In genomic region chr16:85584989-85585388, GRCh38 we compare ENCODE assay signal across 16 cellular contexts. TPM values are rescaled to one million over a fixed set of nuclear protein-coding genes. Genes with fewer than 3 reads are reported as not detected.
DNase-seq lines count a peak whose midpoint lies in the region; ATAC-seq and TF ChIP-seq lines count a peak whose summit lies in the region.
"Had no signal": no experiment of that assay in that cellular context is flagged by ENCODE, and none has a peak within 500 bp of the region (broad histone marks: within the 10 kb centered on the region; RNA-seq: fewer than 3 reads in every experiment).

No MANE protein-coding gene starts in this region.

- H2AK9ac ChIP-seq in IMR-90 (replicated peaks; ENCODE audit: low read depth, low read length, poor library complexity): no peak overlapping the region

- TF ChIP-seq CTCF in IMR-90 (conservative IDR thresholded peaks at IDR 0.05; ENCODE audit: low read depth, low read length) (no peak), glutamatergic neuron (IDR thresholded peaks at IDR 0.05; ENCODE audit: partially characterized antibody, unreplicated experiment) (no peak)

- H4K20me1 ChIP-seq in IMR-90 (ENCODE audit: insufficient read depth, low read length): peaks cover 49% of the 10 kb centered on the region

- CTCF ChIA-PET in IMR-90 (lab: Yijun Ruan, JAX): no interaction called here

- H3K23ac ChIP-seq in IMR-90 (ENCODE audit: low read depth, low read length): no peak overlapping the region
- H3K23ac ChIP-seq in neuronal stem cell (ENCODE audit: low read depth, low read length, poor library complexity): peak overlapping the region; percentile 16

- H2AFZ ChIP-seq in IMR-90 (replicated peaks; ENCODE audit: low read length, poor library complexity) (no peak overlapping the region), neuronal stem cell (ENCODE audit: low read length) (no peak overlapping the region)

- H3K27ac ChIP-seq in IMR-90 (ENCODE audit: insufficient read depth, low read length): no peak overlapping the region
- H3K27ac ChIP-seq in neuronal stem cell (replicated peaks; ENCODE audit: low read length): no peak overlapping the region
- H3K27ac ChIP-seq: 22Rv1 had no signal

- no peak overlapping the region for H2BK120ac ChIP-seq in IMR-90 (ENCODE audit: low read depth, low read length)
- no peak overlapping the region for H2BK120ac ChIP-seq in neuronal stem cell (ENCODE audit: low read depth, low read length)

- ATAC-seq in IMR-90 (ENCODE audit: low read depth) (no peak), GM18519 (IDR thresholded peaks at IDR 0.05; ENCODE audit: low FRiP score, unreplicated experiment) (no peak)
- ATAC-seq: Panc1 had no signal

- dilution Hi-C loops in IMR-90 (cut with HindIII; ENCODE audit: low sequenced_read_pairs, unreplicated experiment): no loop called here

- peaks cover 69% of the 10 kb centered on the region for H3K4me1 Mint-ChIP-seq in glutamatergic neuron (ENCODE audit: low read depth, unreplicated experiment)

- H3K27me3 ChIP-seq in IMR-90 (ENCODE audit: control insufficient read depth, insufficient read depth, low read length) (no peaks in the 10 kb centered on the region), neuronal stem cell (ENCODE audit: control insufficient read depth in 3 of 3, insufficient read depth in 3 of 3, low read depth in 1 of 3, low read length in 3 of 3) (peaks cover 0 to 29% (median 0%) of the 10 kb centered on the region in 3 experiments)

- POLR2A ChIA-PET in IMR-90 (lab: Charles Lee; ENCODE audit: unreplicated experiment): no interaction called here

- H3K4me2 ChIP-seq in IMR-90 (ENCODE audit: low read depth, low read length) (no peak overlapping the region), neuronal stem cell (ENCODE audit: insufficient read depth, low read length, poor library complexity, severe bottlenecking) (no peak overlapping the region)

- H2BK12ac ChIP-seq in neuronal stem cell (ENCODE audit: low read length): no peak overlapping the region

- no peak overlapping the region for H3K4ac ChIP-seq in IMR-90 (ENCODE audit: low read depth, low read length)
- no peak overlapping the region for H3K4ac ChIP-seq in neuronal stem cell (ENCODE audit: low read length)

- H3K56ac ChIP-seq in IMR-90 (ENCODE audit: extremely low read depth, insufficient read depth, low read length): no peak overlapping the region

- H2BK15ac ChIP-seq in IMR-90 (ENCODE audit: low read depth, low read length): no peak overlapping the region
- H2BK15ac ChIP-seq in neuronal stem cell (ENCODE audit: low read length): no peak overlapping the region

- no peak overlapping the region for H2BK20ac ChIP-seq in IMR-90 (ENCODE audit: low read depth, low read length)

- peaks cover 33% of the 10 kb centered on the region for H3K9me3 Mint-ChIP-seq in glutamatergic neuron (ENCODE audit: unreplicated experiment)
- H3K9me3 Mint-ChIP-seq: IgD-negative memory B cell had no signal

- H3K9me3 ChIP-seq in IMR-90 (ENCODE audit: control insufficient read depth, insufficient read depth, low read length): no peaks in the 10 kb centered on the region
- peaks cover 2 to 4% of the 10 kb centered on the region in 2 donors for H3K9me3 ChIP-seq in neuronal stem cell (replicated peaks in 1 of 2; ENCODE audit: control insufficient read depth in 2 of 2, insufficient read depth in 1 of 2, low read depth in 1 of 2, low read length in 2 of 2)

- H3K4me3 Mint-ChIP-seq in glutamatergic neuron (ENCODE audit: unreplicated experiment): peak overlapping the region; percentile 83

- peaks cover 31% of the 10 kb centered on the region for H3K27me3 Mint-ChIP-seq in glutamatergic neuron (ENCODE audit: unreplicated experiment)
- H3K27me3 Mint-ChIP-seq: IgD-negative memory B cell had no signal

- TF ChIP-seq POLR2A in IMR-90 (IDR thresholded peaks at IDR 0.05; ENCODE audit: low read depth, low read length): no peak

- peak in 2 of 3 experiments; percentile 29 to 71 for DNase-seq in NCI-H1417 (lab: John Stamatoyannopoulos, UW)
- no peak for DNase-seq in NCI-H1417 treated with DMSO at 0.1 percent for 48 hours (lab: John Stamatoyannopoulos, UW)
- no peak for DNase-seq in IMR-90
- no peak for DNase-seq in glutamatergic neuron
- no peak for DNase-seq in neuronal stem cell (ENCODE audit: low spot score)
- no peak for DNase-seq in kidney glomerular epithelial cell (lab: John Stamatoyannopoulos, UW)
- DNase-seq in DMS53 (lab: John Stamatoyannopoulos, UW): no peak
- DNase-seq: H9, NCI-H1105, NCI-H1930, NCI-H510A treated with DMSO at 0.1 percent for 48 hours, SW 1271 had no signal

- intact Hi-C loops in IMR-90 (cut with micrococcal nuclease): no loop called here

- H3K9ac ChIP-seq in IMR-90 (ENCODE audit: low read depth, low read length): no peak overlapping the region
- no peak overlapping the region for H3K9ac ChIP-seq in neuronal stem cell (ENCODE audit: low read depth, low read length, poor library complexity)

- H3K36me3 ChIP-seq in IMR-90 (ENCODE audit: control insufficient read depth, insufficient read depth, low read length) (no peaks in the 10 kb centered on the region), neuronal stem cell (replicated peaks in 1 of 2; ENCODE audit: control insufficient read depth in 2 of 2, insufficient read depth in 2 of 2, low read length in 2 of 2) (no peaks in the 10 kb centered on the region)

- H2AK5ac ChIP-seq in IMR-90 (ENCODE audit: low read depth, low read length) (peak overlapping the region; percentile 66), neuronal stem cell (ENCODE audit: low read depth, low read length) (peak overlapping the region; percentile 12)

- TF ChIP-seq RAD21 in IMR-90 (IDR thresholded peaks at IDR 0.05; ENCODE audit: low read length): no peak

- H3K4me3 ChIP-seq in IMR-90 (ENCODE audit: insufficient read depth, low read depth, low read length) (no peak overlapping the region), neuronal stem cell (ENCODE audit: low read length in 2 of 2) (no peak overlapping the region)

- H4K5ac ChIP-seq in IMR-90 (ENCODE audit: low read depth, low read length): no peak overlapping the region

- H3K4me1 ChIP-seq in IMR-90 (ENCODE audit: control insufficient read depth, insufficient read depth, low read length) (peaks cover 41% of the 10 kb centered on the region), neuronal stem cell (ENCODE audit: control insufficient read depth in 2 of 2, insufficient read depth in 1 of 2, low read depth in 1 of 2, low read length in 2 of 2) (peaks cover 45 to 86% of the 10 kb centered on the region in 2 donors)

- H2BK5ac ChIP-seq in IMR-90 (ENCODE audit: low read depth, low read length, poor library complexity, severe bottlenecking) (no peak overlapping the region), neuronal stem cell (ENCODE audit: low read length) (no peak overlapping the region)

- H4K8ac ChIP-seq in IMR-90 (ENCODE audit: low read depth in 2 of 2, low read length in 2 of 2) (no peak overlapping the region), neuronal stem cell (ENCODE audit: low read depth, low read length) (no peak overlapping the region)

- in situ Hi-C loops in IMR-90 (cut with MboI; ENCODE audit: low sequenced_read_pairs): no loop called here

- H3K79me1 ChIP-seq in IMR-90 (ENCODE audit: low read depth in 1 of 2, low read length in 2 of 2) (peaks cover 30 to 84% of the 10 kb centered on the region in 2 experiments), neuronal stem cell (ENCODE audit: low read depth, low read length) (no peaks in the 10 kb centered on the region)

- no TSS peak for BruUV-seq in IMR-90 (replicated peaks; lab: Mats Ljungman, UMichigan)

- H3K36me3 Mint-ChIP-seq in glutamatergic neuron (ENCODE audit: unreplicated experiment): no peaks in the 10 kb centered on the region
- H3K36me3 Mint-ChIP-seq: IgD-negative memory B cell had no signal

- H3K27ac Mint-ChIP-seq in glutamatergic neuron (ENCODE audit: unreplicated experiment): peak overlapping the region; percentile 98
- H3K27ac Mint-ChIP-seq: IgD-negative memory B cell had no signal

- no peak overlapping the region for H4K91ac ChIP-seq in IMR-90 (ENCODE audit: insufficient read depth, low read depth, low read length)
- H4K91ac ChIP-seq in neuronal stem cell (ENCODE audit: low read depth, low read length, poor library complexity): no peak overlapping the region

- 96% methylated on average over 9 of the region's 14 CpGs; no CpG with 5 or more reads in 1 of the 2 experiments for WGBS in IMR-90 (ENCODE audit: extremely low coverage in 2 of 2, insufficient read length in 1 of 2), 2 experiments
- no CpG with 5 or more reads among the region's 14 CpGs for WGBS in neuronal stem cell (ENCODE audit: extremely low coverage in 2 of 2, insufficient read length in 2 of 2, insufficient replicate concordance in 1 of 2), 2 donors

- no peak overlapping the region for H3K18ac ChIP-seq in IMR-90 (ENCODE audit: low read depth, low read length)
- H3K18ac ChIP-seq in neuronal stem cell (ENCODE audit: low read length): peak overlapping the region; percentile 53

- no peak overlapping the region for H3K14ac ChIP-seq in IMR-90 (replicated peaks; ENCODE audit: low read depth, low read length)
- H3K14ac ChIP-seq in neuronal stem cell (ENCODE audit: low read length): no peak overlapping the region

- peaks cover 14% of the 10 kb centered on the region for H3K9me1 ChIP-seq in IMR-90 (ENCODE audit: insufficient read depth, low read length)

TF ChIP-seq in IMR-90, 13 proteins besides CTCF, POLR2A, EP300 and RAD21 (continues in another document):
- TF ChIP-seq, protein P1, sequence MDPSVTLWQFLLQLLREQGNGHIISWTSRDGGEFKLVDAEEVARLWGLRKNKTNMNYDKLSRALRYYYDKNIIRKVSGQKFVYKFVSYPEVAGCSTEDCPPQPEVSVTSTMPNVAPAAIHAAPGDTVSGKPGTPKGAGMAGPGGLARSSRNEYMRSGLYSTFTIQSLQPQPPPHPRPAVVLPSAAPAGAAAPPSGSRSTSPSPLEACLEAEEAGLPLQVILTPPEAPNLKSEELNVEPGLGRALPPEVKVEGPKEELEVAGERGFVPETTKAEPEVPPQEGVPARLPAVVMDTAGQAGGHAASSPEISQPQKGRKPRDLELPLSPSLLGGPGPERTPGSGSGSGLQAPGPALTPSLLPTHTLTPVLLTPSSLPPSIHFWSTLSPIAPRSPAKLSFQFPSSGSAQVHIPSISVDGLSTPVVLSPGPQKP (IDR thresholded peaks at IDR 0.05; ENCODE audit: borderline replicate concordance, low read depth, low read length): no peak
- TF ChIP-seq RCOR1 (IDR thresholded peaks at IDR 0.05; ENCODE audit: insufficient replicate concordance, low read length): no peak
- no peak for TF ChIP-seq MXI1 (IDR thresholded peaks at IDR 0.05; ENCODE audit: borderline replicate concordance, low read depth, low read length)
- no peak for TF ChIP-seq BHLHE40 (IDR thresholded peaks at IDR 0.05; ENCODE audit: low read depth, low read length)
- TF ChIP-seq MAZ (IDR thresholded peaks at IDR 0.05; ENCODE audit: borderline replicate concordance, low read depth, low read length): no peak
- TF ChIP-seq CHD1 (IDR thresholded peaks at IDR 0.05; ENCODE audit: low read depth, low read length): no peak
- no peak for TF ChIP-seq CEBPB (IDR thresholded peaks at IDR 0.05; ENCODE audit: low read depth, low read length)

RNA-seq across cellular contexts. Expression of gene GSE1, which starts 28.1 kb away (rescaled TPM):
- total RNA-seq in IMR-90 (2012; rRNA removed) (9.4 and 14.9 TPM in 2 replicates), glutamatergic neuron (ENCODE audit: unreplicated experiment) (473 TPM)
- 25.5 and 30.8 TPM in 2 replicates for polyA plus RNA-seq in IMR-90 (2012; rRNA removed)
- polyA plus RNA-seq in IMR-90 (2012; cell fraction: cytosol; rRNA removed): 17.0 and 25.6 TPM in 2 replicates
- 79.5 and 93.9 TPM in 2 replicates for polyA plus RNA-seq in IMR-90 (2012; cell fraction: nucleus; rRNA removed; ENCODE audit: low replicate concordance)
- polyA plus RNA-seq in neuronal stem cell (2013, experiment 1 of 2): 5.7 TPM
- 6.2 TPM for polyA plus RNA-seq in neuronal stem cell (2013, experiment 2 of 2)

Comparison
In these comparisons a context has a peak if more than half of its experiments do, and no peak if none do; other contexts are left out.
1. DNase-seq: peak in NCI-H1417 (2 of 3); none in NCI-H1417 treated with DMSO at 0.1 percent for 48 hours (single experiment), IMR-90 (single experiment), glutamatergic neuron (single experiment), neuronal stem cell (single experiment), kidney glomerular epithelial cell (single experiment) and DMS53 (single experiment).
2. RNA of gene GSE1, which starts 28.1 kb away (total RNA-seq): 473 TPM in glutamatergic neuron (single experiment); 9.4 to 14.9 TPM in IMR-90; every median in the first group is over 10 times any median in the second.